Comparison of ENCODE assay signal across 12 cellular contexts in the genomic region with DNA sequence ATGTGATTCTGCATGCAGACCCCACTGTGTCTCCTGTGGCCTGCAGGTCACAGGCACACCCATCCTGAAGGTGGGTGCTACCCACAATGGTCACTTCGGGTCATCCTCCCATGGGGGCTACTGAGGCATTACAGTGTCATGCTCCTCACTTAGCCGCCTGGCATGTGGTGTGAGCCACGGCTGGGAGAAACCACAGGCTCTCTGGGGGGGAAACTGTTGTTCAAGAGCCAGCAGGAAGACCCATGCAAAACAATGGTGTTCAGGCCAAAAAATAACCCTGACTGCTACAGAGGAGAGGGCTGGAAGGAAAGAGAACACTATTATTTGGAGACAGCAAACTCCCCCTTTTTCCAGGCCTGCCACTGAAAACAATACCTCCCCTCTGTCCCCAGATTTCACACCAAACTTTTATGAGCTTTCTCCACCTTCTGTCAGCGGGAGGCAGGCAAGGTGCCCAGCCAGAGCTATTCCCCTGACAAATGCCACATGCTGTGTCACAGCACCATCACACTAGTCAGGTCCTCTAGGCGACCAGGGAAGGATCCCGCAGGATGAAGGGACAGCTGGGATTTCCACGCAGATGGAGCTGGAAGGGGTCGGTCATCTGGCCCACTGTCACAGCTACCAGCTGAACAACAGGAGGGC.
DNase-seq lines count a peak whose midpoint lies in the region; ATAC-seq and TF ChIP-seq lines count a peak whose summit lies in the region.
"Had no signal": no experiment of that assay in that cellular context is flagged by ENCODE, and none has a peak within 500 bp of the region (broad histone marks: within the 10 kb centered on the region; RNA-seq: fewer than 3 reads in every experiment).

No MANE protein-coding gene starts in this region.

- peaks cover 25 to 47% of the 10 kb centered on the region in 2 donors for H3K4me1 Mint-ChIP-seq in natural killer cell treated with Interleukin-12 subunit alpha and Interleukin-12 subunit beta and Interleukin-15 and Interleukin-18, amount 100 ng/mL, for 72 hours (ENCODE audit: low read depth in 2 of 2)
- peaks cover 28% of the 10 kb centered on the region for H3K4me1 Mint-ChIP-seq in HFFc6 (ENCODE audit: low read depth)
- H3K4me1 Mint-ChIP-seq in progenitor cell of endocrine pancreas (ENCODE audit: low read depth): peaks cover 12% of the 10 kb centered on the region

- DNase-seq in NCI-H1694 (lab: John Stamatoyannopoulos, UW): peak; percentile 74
- no peak for DNase-seq in colonic mucosa
- no peak for DNase-seq in natural killer cell treated with Interleukin-12 subunit alpha and Interleukin-12 subunit beta and Interleukin-15 and Interleukin-18, amount 100 ng/mL, for 72 hours (ENCODE audit: low spot score)
- DNase-seq in HFFc6: no peak
- DNase-seq in progenitor cell of endocrine pancreas (ENCODE audit: low spot score, unreplicated experiment): no peak
- no peak for DNase-seq in SKM-1 treated with dmso at 0.1 percent for 144 hours (lab: John Stamatoyannopoulos, UW; ENCODE audit: unreplicated experiment)
- DNase-seq: activated T-cell treated with anti-CD3 and anti-CD28 coated beads, Interleukin-2, amount 50 U/mL, for 4 hours; cortex of kidney; NCI-H2227 treated with DMSO at 0.1 percent for 48 hours had no signal

- intact Hi-C loops in colonic mucosa (cut with DNase I): no loop called here

- H3K27me3 Mint-ChIP-seq in natural killer cell treated with Interleukin-12 subunit alpha and Interleukin-12 subunit beta and Interleukin-15 and Interleukin-18, amount 100 ng/mL, for 72 hours: no peaks in the 10 kb centered on the region
- peaks cover 2% of the 10 kb centered on the region; the same call in 1 of the 2 replicates for H3K27me3 Mint-ChIP-seq in HFFc6 (ENCODE audit: insufficient read depth)
- H3K27me3 Mint-ChIP-seq in progenitor cell of endocrine pancreas: no peaks in the 10 kb centered on the region

- no peak overlapping the region for H3K4me3 Mint-ChIP-seq in natural killer cell treated with Interleukin-12 subunit alpha and Interleukin-12 subunit beta and Interleukin-15 and Interleukin-18, amount 100 ng/mL, for 72 hours
- H3K4me3 Mint-ChIP-seq in HFFc6 (no peak overlapping the region), progenitor cell of endocrine pancreas (ENCODE audit: low read depth) (no peak overlapping the region)
- H3K4me3 Mint-ChIP-seq: activated T-cell treated with anti-CD3 and anti-CD28 coated beads, Interleukin-2, amount 50 U/mL, for 4 hours; T-helper 2 cell treated with Interferon-gamma antibody and Interleukin-4, amounts not matched to agents 5 μg/mL and 100 μg/mL, for 36 hours had no signal

- H3K27me3 ChIP-seq in colonic mucosa: no peaks in the 10 kb centered on the region

- H3K27ac Mint-ChIP-seq in natural killer cell treated with Interleukin-12 subunit alpha and Interleukin-12 subunit beta and Interleukin-15 and Interleukin-18, amount 100 ng/mL, for 72 hours: peak overlapping the region in 1 of 2 donors; percentile 37
- H3K27ac Mint-ChIP-seq in HFFc6 (no peak overlapping the region), progenitor cell of endocrine pancreas (no peak overlapping the region)
- H3K27ac Mint-ChIP-seq: T-helper 2 cell treated with Interferon-gamma antibody and Interleukin-4, amounts not matched to agents 5 μg/mL and 100 μg/mL, for 36 hours had no signal

- peak; percentile 7 to 28 for ATAC-seq in natural killer cell treated with Interleukin-12 subunit alpha and Interleukin-12 subunit beta and Interleukin-15 and Interleukin-18, amount 100 ng/mL, for 72 hours
- no peak for ATAC-seq in GM18907 (IDR thresholded peaks at IDR 0.05; ENCODE audit: unreplicated experiment)
- ATAC-seq: activated T-cell treated with anti-CD3 and anti-CD28 coated beads, Interleukin-2, amount 50 U/mL, for 4 hours had no signal

- H3K4me1 ChIP-seq in colonic mucosa: peaks cover 13% of the 10 kb centered on the region

- peak overlapping the region; percentile 83 for H3K27ac ChIP-seq in C4-2B
- peak overlapping the region; percentile 32 for H3K27ac ChIP-seq in colonic mucosa

- no peak overlapping the region for H3K4me3 ChIP-seq in colonic mucosa

- H3K9ac ChIP-seq in colonic mucosa (ENCODE audit: low read depth in 2 of 2, low read length in 2 of 2): no peak overlapping the region

- H3K36me3 Mint-ChIP-seq in natural killer cell treated with Interleukin-12 subunit alpha and Interleukin-12 subunit beta and Interleukin-15 and Interleukin-18, amount 100 ng/mL, for 72 hours: no peaks in the 10 kb centered on the region
- H3K36me3 Mint-ChIP-seq in HFFc6 (ENCODE audit: low read depth) (no peaks in the 10 kb centered on the region), progenitor cell of endocrine pancreas (ENCODE audit: insufficient read depth) (no peaks in the 10 kb centered on the region)

- H3K9me3 ChIP-seq in colonic mucosa: no peaks in the 10 kb centered on the region

- H3K36me3 ChIP-seq in colonic mucosa: no peaks in the 10 kb centered on the region

- H3K9me3 Mint-ChIP-seq in natural killer cell treated with Interleukin-12 subunit alpha and Interleukin-12 subunit beta and Interleukin-15 and Interleukin-18, amount 100 ng/mL, for 72 hours: no peaks in the 10 kb centered on the region
- H3K9me3 Mint-ChIP-seq in HFFc6: no peaks in the 10 kb centered on the region
- H3K9me3 Mint-ChIP-seq in progenitor cell of endocrine pancreas (ENCODE audit: low read depth): no peaks in the 10 kb centered on the region
- H3K9me3 Mint-ChIP-seq: activated T-cell treated with anti-CD3 and anti-CD28 coated beads, Interleukin-2, amount 50 U/mL, for 4 hours; T-helper 2 cell treated with Interferon-gamma antibody and Interleukin-4, amounts not matched to agents 5 μg/mL and 100 μg/mL, for 36 hours had no signal

- TF ChIP-seq CTCF in C4-2B (conservative IDR thresholded peaks at IDR 0.05): no peak
- no peak for TF ChIP-seq CTCF in colonic mucosa (IDR thresholded peaks at IDR 0.05)
- no peak for TF ChIP-seq CTCF in HFFc6 (IDR thresholded peaks at IDR 0.05)
- no peak for TF ChIP-seq CTCF in progenitor cell of endocrine pancreas (IDR thresholded peaks at IDR 0.05; ENCODE audit: unreplicated experiment)
